ENCODE assay signal across 24 cellular contexts in the genomic region with DNA sequence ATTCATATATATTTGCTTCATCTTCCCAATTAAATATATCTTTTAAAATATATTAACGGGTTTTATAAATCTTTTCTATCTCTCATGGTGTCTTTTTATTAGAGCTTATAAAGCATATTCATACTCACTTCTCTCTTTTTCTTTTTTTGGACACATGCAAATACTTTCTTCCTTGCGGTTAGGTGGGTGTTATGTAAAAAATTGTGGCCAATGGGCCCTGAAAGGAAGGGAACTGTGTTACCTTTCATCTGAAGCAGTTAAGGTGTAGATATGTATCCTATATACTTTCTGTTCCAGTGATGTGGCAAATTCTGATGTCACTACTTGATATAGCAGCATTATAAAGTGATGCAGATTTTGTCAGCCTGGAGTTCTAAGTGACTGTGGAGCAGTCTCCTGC.
DNase-seq lines count a peak whose midpoint lies in the region; ATAC-seq and TF ChIP-seq lines count a peak whose summit lies in the region.
"Had no signal": no experiment of that assay in that cellular context is flagged by ENCODE, and none has a peak within 500 bp of the region (broad histone marks: within the 10 kb centered on the region; RNA-seq: fewer than 3 reads in every experiment).

No MANE protein-coding gene starts in this region.

- TF ChIP-seq POLR2A in thyroid gland (IDR thresholded peaks at IDR 0.05): no peak

- H3K27me3 ChIP-seq in thyroid gland: no peaks in the 10 kb centered on the region
- H3K27me3 ChIP-seq: gastrocnemius medialis, SJSA1, tibial nerve had no signal

- no peaks in the 10 kb centered on the region for H3K4me1 ChIP-seq in thyroid gland
- H3K4me1 ChIP-seq: gastrocnemius medialis, SJSA1, tibial nerve had no signal

- WGBS in thyroid gland, 2 donors: 89 to 91% methylated on average over 2 of the region's 2 CpGs

- no peaks in the 10 kb centered on the region for H3K36me3 ChIP-seq in thyroid gland
- H3K36me3 ChIP-seq: gastrocnemius medialis, SJSA1, tibial nerve had no signal

- H3K27ac ChIP-seq in thyroid gland: no peak overlapping the region
- H3K27ac ChIP-seq: gastrocnemius medialis, KMS-11, SJSA1, tibial nerve had no signal

- no peak for TF ChIP-seq CTCF in thyroid gland (IDR thresholded peaks at IDR 0.05)

- ATAC-seq in GM18907 (IDR thresholded peaks at IDR 0.05; ENCODE audit: unreplicated experiment) (peak; percentile 49), HG02798 (IDR thresholded peaks at IDR 0.05; ENCODE audit: poor library complexity, unreplicated experiment) (peak; percentile 52), HG03432 (IDR thresholded peaks at IDR 0.05; ENCODE audit: unreplicated experiment) (peak; percentile 61)
- ATAC-seq: gastrocnemius medialis, Panc1 had no signal

- no peak overlapping the region for H3K4me3 ChIP-seq in thyroid gland (replicated peaks in 1 of 3)
- H3K4me3 ChIP-seq: gastrocnemius medialis, SJSA1, smooth muscle cell, tibial nerve had no signal

- DNase-seq in NOMO-1 (lab: John Stamatoyannopoulos, UW; ENCODE audit: unreplicated experiment in 2 of 2): no peak
- DNase-seq in thyroid gland: no peak
- no peak for DNase-seq in D341Med (ENCODE audit: low spot score)
- no peak for DNase-seq in EL
- DNase-seq: activated CD4-positive, alpha-beta T cell treated with anti-CD3 and anti-CD28 coated beads, Interleukin-2, amount 10 ng/mL, durations not matched to agents 7 days and 5 days; activated CD8-positive, alpha-beta memory T cell treated with anti-CD3 and anti-CD28 coated beads, Interleukin-2, amount 50 U/mL, for 4 hours; activated naive CD8-positive, alpha-beta T cell treated with anti-CD3 and anti-CD28 coated beads, Interleukin-2, amount 10 ng/mL, durations not matched to agents 7 days and 5 days; cerebellar nuclear complex; effector CD4-positive, alpha-beta T cell; erythroblast; gastrocnemius medialis; NCI-H187; NCI-H2227 treated with DMSO at 0.1 percent for 48 hours; NCI-H82; nucleus accumbens; stimulated activated CD4-positive, alpha-beta T cell treated with anti-CD3 and anti-CD28 coated beads, Interleukin-2, amount 100 ng/mL, for 48 hours had no signal

- intact Hi-C loops in thyroid gland (cut with DNase I): no loop called here

- no peaks in the 10 kb centered on the region for H3K9me3 ChIP-seq in thyroid gland
- H3K9me3 ChIP-seq: gastrocnemius medialis, SJSA1 had no signal
